Comparison of ENCODE assay signal across 18 cellular contexts in genomic region chr9:95107976-95108375, GRCh38.
DNase-seq lines count a peak whose midpoint lies in the region; ATAC-seq and TF ChIP-seq lines count a peak whose summit lies in the region.
"Had no signal": no experiment of that assay in that cellular context is flagged by ENCODE, and none has a peak within 500 bp of the region (broad histone marks: within the 10 kb centered on the region; RNA-seq: fewer than 3 reads in every experiment).

No MANE protein-coding gene starts in this region.

- peaks cover 12% of the 10 kb centered on the region for H3K4me1 ChIP-seq in OCI-LY1 (ENCODE audit: insufficient read depth, low read length, severe bottlenecking)

- peak overlapping the region; percentile 55 for H3K27ac ChIP-seq in OCI-LY1 (ENCODE audit: low read depth, low read length, poor library complexity, severe bottlenecking)
- H3K27ac ChIP-seq in cingulate gyrus (ENCODE audit: low read depth, low read length), result peak overlapping the region; percentile 55
- peak overlapping the region; percentile 39 for H3K27ac ChIP-seq in substantia nigra (ENCODE audit: low read depth, low read length, poor library complexity, severe bottlenecking)

- H3K79me2 ChIP-seq in OCI-LY1 (ENCODE audit: insufficient read depth, low read length), result no peaks in the 10 kb centered on the region

- no peaks in the 10 kb centered on the region for H3K9me3 ChIP-seq in OCI-LY1 (ENCODE audit: low read length)

- no peaks in the 10 kb centered on the region for H3K27me3 ChIP-seq in OCI-LY1 (ENCODE audit: insufficient read depth, low read length)

- H2AFZ ChIP-seq in OCI-LY1 (ENCODE audit: low read length), result no peak overlapping the region

- ATAC-seq in left colon, result no peak
- no peak for ATAC-seq in GM21737 (IDR thresholded peaks at IDR 0.05; ENCODE audit: unreplicated experiment)

- H3K9ac ChIP-seq in OCI-LY1 (ENCODE audit: low read length), result no peak overlapping the region

- H3K9me2 ChIP-seq in OCI-LY1 (ENCODE audit: low read depth, low read length), result no peaks in the 10 kb centered on the region

- intact Hi-C loops in left colon (cut with DNase I, micrococcal nuclease), result no loop called here

- no peaks in the 10 kb centered on the region for H4K20me1 ChIP-seq in OCI-LY1 (ENCODE audit: insufficient read depth, low read length)

- no peak overlapping the region; the same call in 1 of the 2 replicates for H3K4me2 ChIP-seq in OCI-LY1 (ENCODE audit: low read length)

- H3K4me3 ChIP-seq in OCI-LY1 (ENCODE audit: low read depth, low read length, poor library complexity, severe bottlenecking), result no peak overlapping the region

- no peaks in the 10 kb centered on the region for H3F3A ChIP-seq in OCI-LY1 (ENCODE audit: insufficient read depth, low read length)

- DNase-seq in medulla oblongata (ENCODE audit: extremely low spot score) (peak; percentile 77), substantia nigra (lab: John Stamatoyannopoulos, UW) (peak in 8 of 49 donors; percentile 17 to 49 (median 36)), left colon (no peak), NCI-H2081 (lab: John Stamatoyannopoulos, UW) (no peak), HUDEP-2 (lab: John Stamatoyannopoulos, UW; ENCODE audit: unreplicated experiment in 76 of 76) (no peak)
- DNase-seq: ACHN; activated naive CD4-positive, alpha-beta T cell treated with Interleukin-2 at 50 U/mL for 16 hours; activated T-cell treated with anti-CD3 and anti-CD28 coated beads for 4 hours; CD4-positive, CD25-positive, alpha-beta regulatory T cell; DMS79 treated with DMSO at 0.1 percent for 48 hours; HCEC 1CT; islet precursor cell; KG1; NCI-H1092; NCI-H69 had no signal

- TF ChIP-seq CTCF in OCI-LY1 (IDR thresholded peaks at IDR 0.05; ENCODE audit: low read length), result no peak

- H3K36me3 ChIP-seq in OCI-LY1 (ENCODE audit: insufficient read depth, low read length), result peaks cover 13% of the 10 kb centered on the region
